Comparison of ENCODE assay signal across 8 cellular contexts in the genomic region with DNA sequence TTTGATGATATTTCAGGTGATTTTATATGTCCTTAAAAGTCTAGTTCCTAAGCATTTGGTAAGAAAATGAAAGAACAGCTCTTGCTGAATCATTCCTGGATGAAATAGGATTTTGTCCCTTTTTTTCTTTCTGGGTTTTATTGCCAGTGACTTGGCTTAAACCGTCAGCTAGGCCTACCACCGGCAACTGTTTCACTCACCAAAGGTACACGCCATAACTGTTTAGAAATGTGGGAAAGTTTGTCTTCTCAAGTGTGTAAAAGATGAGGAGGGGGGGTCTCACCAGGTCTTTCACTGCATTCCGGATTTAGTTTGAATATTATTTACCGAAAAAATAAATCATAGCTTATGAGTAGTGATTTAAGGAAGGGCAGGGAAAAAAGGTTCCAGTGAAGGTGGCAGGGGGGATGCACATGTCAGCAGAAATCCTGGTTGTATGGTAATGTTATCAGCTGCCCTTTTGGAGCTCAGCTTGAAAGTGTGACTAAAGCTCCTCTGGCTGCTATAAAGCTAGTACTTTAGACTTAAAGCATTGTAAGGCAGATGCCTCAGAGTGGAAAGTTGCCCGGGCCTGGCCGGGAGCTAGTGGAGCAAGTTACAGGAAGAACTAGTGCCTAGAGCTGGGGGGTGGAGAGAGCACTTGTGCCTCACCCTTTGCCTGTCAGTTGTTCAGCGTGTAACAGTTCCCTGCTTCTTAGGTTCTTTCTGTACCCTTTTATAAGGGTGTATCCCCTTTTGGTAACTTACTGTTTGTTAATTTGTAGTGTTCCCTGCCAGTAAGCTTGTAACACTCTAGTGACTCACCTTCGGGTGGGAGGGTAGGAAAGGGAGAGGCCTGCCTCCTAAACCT. TPM values are rescaled to one million over a fixed set of nuclear protein-coding genes. Genes with fewer than 3 reads are reported as not detected.
A peak's percentile ranks its signal among the peaks of the same experiment; 100 is the strongest.
DNase-seq lines count a peak whose midpoint lies in the region; ATAC-seq and TF ChIP-seq lines count a peak whose summit lies in the region.

No MANE protein-coding gene starts in this region.

- H3K4me3 Mint-ChIP-seq in MCF 10A (ENCODE audit: unreplicated experiment): peak overlapping the region; percentile 94

- ATAC-seq in HG02981 (IDR thresholded peaks at IDR 0.05; ENCODE audit: unreplicated experiment): no peak

- DNase-seq in DMS53 (lab: John Stamatoyannopoulos, UW): peak; percentile 26
- DNase-seq in DMS53 treated with DMSO at 0.1 percent for 48 hours (lab: John Stamatoyannopoulos, UW; ENCODE audit: unreplicated experiment): no peak
- peak; percentile 86 for DNase-seq in RWPE1 (ENCODE audit: low spot score)
- DNase-seq in MCF 10A (ENCODE audit: unreplicated experiment): peak; percentile 98
- DNase-seq in kidney glomerular epithelial cell (lab: John Stamatoyannopoulos, UW): peak; percentile 65
- peak; percentile 43 to 45 (median 44) for DNase-seq in stimulated activated CD4-positive, alpha-beta T cell treated with anti-CD3 and anti-CD28 coated beads, Interleukin-12 subunit alpha, Interleukin-12 subunit beta, amount 100 ng/mL, for 48 hours (ENCODE audit: low read depth in 2 of 3, low spot score in 1 of 3)
- DNase-seq in effector CD8-positive, alpha-beta T cell (lab: John Stamatoyannopoulos, UW): no peak

- TF ChIP-seq CTCF in RWPE1 (conservative IDR thresholded peaks at IDR 0.05; ENCODE audit: low read depth) (no peak), MCF 10A (IDR thresholded peaks at IDR 0.05; ENCODE audit: unreplicated experiment) (no peak)

- CTCF ChIA-PET in RWPE1 (lab: Yijun Ruan, JAX): interaction anchor here (0.7 to 2.4 kb wide), 5 partner anchors 8 to 237 kb away, joined by 3 to 10 read pairs (median 3); no protein-coding TSS in a partner anchor
- CTCF ChIA-PET in MCF 10A (lab: Yijun Ruan, JAX): interaction anchor here (0.6 to 4.1 kb wide), 16 partner anchors 8 to 237 kb away, joined by 3 to 23 read pairs (median 4); no protein-coding TSS in a partner anchor

- intact Hi-C loops in MCF 10A (cut with micrococcal nuclease): loop anchor here (1.0 to 10.0 kb wide), 4 partner anchors 35 to 221 kb away; no protein-coding TSS in a partner anchor

- H3K4me1 Mint-ChIP-seq in MCF 10A (ENCODE audit: insufficient read depth, unreplicated experiment): peaks cover 41% of the 10 kb centered on the region

- H3K27ac Mint-ChIP-seq in MCF 10A (ENCODE audit: low read depth, unreplicated experiment): peak overlapping the region; percentile 78

- H3K9me3 Mint-ChIP-seq in MCF 10A (ENCODE audit: unreplicated experiment): no peaks in the 10 kb centered on the region

- H3K27ac ChIP-seq in RWPE1: peak overlapping the region; percentile 89

- peaks cover 37% of the 10 kb centered on the region for H3K36me3 Mint-ChIP-seq in MCF 10A (ENCODE audit: insufficient read depth, unreplicated experiment)

- POLR2A ChIA-PET in RWPE1 (lab: Yijun Ruan, JAX; ENCODE audit: low non-redundant PET) (interaction anchor here (0.7 to 1.0 kb wide), 4 partner anchors 64 to 229 kb away, joined by 3 to 7 read pairs (median 4); no protein-coding TSS in a partner anchor), MCF 10A (lab: Yijun Ruan, JAX) (interaction anchor here (0.6 to 6.6 kb wide), 48 partner anchors 8 to 689 kb away, joined by 3 to 110 read pairs (median 5); a partner anchor contains a TSS)

- TSS peak; percentile 87 for BruUV-seq in MCF 10A (replicated peaks; lab: Mats Ljungman, UMichigan)

- H3K27me3 Mint-ChIP-seq in MCF 10A (ENCODE audit: insufficient read depth, unreplicated experiment): no peaks in the 10 kb centered on the region

RNA-seq across cellular contexts. Expression of a gene that starts 3.1 kb away (rescaled TPM):
- total RNA-seq in MCF 10A (2022): 361 and 378 TPM in 2 replicates

Comparison
In these comparisons a context has a peak if more than half of its experiments do, and no peak if none do; other contexts are left out.
1. DNase-seq: peak in DMS53 (single experiment), RWPE1 (single experiment), MCF 10A (single experiment), kidney glomerular epithelial cell (single experiment) and stimulated activated CD4-positive, alpha-beta T cell treated with anti-CD3 and anti-CD28 coated beads, Interleukin-12 subunit alpha, Interleukin-12 subunit beta, amount 100 ng/mL, for 48 hours (3 of 3); none in DMS53 treated with DMSO at 0.1 percent for 48 hours (single experiment) and effector CD8-positive, alpha-beta T cell (single experiment).